Comparison of ENCODE assay signal across 17 cellular contexts in the genomic region with DNA sequence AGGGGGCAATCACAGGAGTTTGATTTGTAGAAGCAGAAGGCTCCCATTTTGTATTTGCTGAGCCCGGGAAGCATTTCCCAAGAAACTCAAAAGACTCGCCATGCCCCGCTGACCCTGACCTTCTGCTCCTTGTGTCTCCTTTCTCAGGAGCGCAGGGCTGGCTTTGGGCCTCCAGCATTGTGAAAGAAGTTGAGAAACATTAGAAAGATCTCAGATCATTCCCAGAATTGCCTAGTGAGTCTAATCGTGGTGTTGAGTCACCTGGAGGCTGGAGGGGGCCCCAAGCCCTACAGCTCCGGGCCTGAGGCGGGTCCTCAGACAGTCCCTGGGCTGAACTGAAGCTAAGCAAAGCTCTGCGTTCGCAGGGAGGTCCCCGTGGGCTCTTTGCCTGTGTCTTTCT. TPM values are rescaled to one million over a fixed set of nuclear protein-coding genes. Genes with fewer than 3 reads are reported as not detected.
DNase-seq lines count a peak whose midpoint lies in the region; ATAC-seq and TF ChIP-seq lines count a peak whose summit lies in the region.
"Had no signal": no experiment of that assay in that cellular context is flagged by ENCODE, and none has a peak within 500 bp of the region (broad histone marks: within the 10 kb centered on the region; RNA-seq: fewer than 3 reads in every experiment).

No MANE protein-coding gene starts in this region.

- ATAC-seq in sciatic nerve (peak; percentile 85), GM21723 (IDR thresholded peaks at IDR 0.05; ENCODE audit: unreplicated experiment) (no peak), HG03520 (IDR thresholded peaks at IDR 0.05; ENCODE audit: unreplicated experiment) (no peak)

- 0 out of 2 replicates have a peak, but pooled peaks cover 5% of the 10 kb centered on the region for H3K27me3 ChIP-seq in GM23248 (replicated peaks; ENCODE audit: insufficient read depth)
- H3K27me3 ChIP-seq in adipocyte (replicated peaks; ENCODE audit: control insufficient read depth, insufficient read depth, low read length) = no peaks in the 10 kb centered on the region
- H3K27me3 ChIP-seq in hepatocyte = no peaks in the 10 kb centered on the region
- H3K27me3 ChIP-seq in colonic mucosa = no peaks in the 10 kb centered on the region
- H3K27me3 ChIP-seq: BLaER1 treated with 17β-estradiol and CSF1 and Interleukin-3, amounts not matched to agents 10 nM and 100 nM; testis had no signal

- H3K9ac ChIP-seq in GM23248 (no peak overlapping the region), adipocyte (ENCODE audit: low read length) (peak overlapping the region; percentile 66), colonic mucosa (ENCODE audit: low read depth in 2 of 2, low read length in 2 of 2) (no peak overlapping the region)
- H3K9ac ChIP-seq: BLaER1 treated with 17β-estradiol and CSF1 and Interleukin-3, amounts not matched to agents 10 nM and 100 nM had no signal

- H3K27ac ChIP-seq in GM23248 = no peak overlapping the region
- H3K27ac ChIP-seq in hepatocyte = peak overlapping the region; percentile 77
- H3K27ac ChIP-seq in OCI-LY7 (ENCODE audit: low read depth, low read length, poor library complexity, severe bottlenecking) = no peak overlapping the region
- H3K27ac ChIP-seq in colonic mucosa = no peak overlapping the region
- H3K27ac ChIP-seq: BLaER1 treated with 17β-estradiol and CSF1 and Interleukin-3, amounts not matched to agents 10 nM and 100 nM; testis had no signal

- no peaks in the 10 kb centered on the region for H3K9me3 ChIP-seq in GM23248 (ENCODE audit: low read depth)
- H3K9me3 ChIP-seq in adipocyte (ENCODE audit: control insufficient read depth, low read length) = peaks cover 13% of the 10 kb centered on the region
- H3K9me3 ChIP-seq in hepatocyte (ENCODE audit: low read depth) = no peaks in the 10 kb centered on the region
- H3K9me3 ChIP-seq in OCI-LY7 (ENCODE audit: low read length) = no peaks in the 10 kb centered on the region
- H3K9me3 ChIP-seq in colonic mucosa = no peaks in the 10 kb centered on the region
- H3K9me3 ChIP-seq: testis had no signal

- CTCF ChIA-PET in OCI-LY7 (lab: Charles Lee; ENCODE audit: unreplicated experiment) = no interaction called here

- no peak overlapping the region for H2AFZ ChIP-seq in GM23248
- no peak overlapping the region for H2AFZ ChIP-seq in hepatocyte
- H2AFZ ChIP-seq in OCI-LY7 (ENCODE audit: low read length) = no peak overlapping the region

- in situ Hi-C loops in GM23248 (cut with MboI) = loop anchor here (25.0 kb wide), 1 partner anchor 208 kb away; no protein-coding TSS in a partner anchor

- no peak overlapping the region for H3K4me2 ChIP-seq in GM23248 (ENCODE audit: unreplicated experiment)
- H3K4me2 ChIP-seq in hepatocyte = no peak overlapping the region
- H3K4me2 ChIP-seq in OCI-LY7 (ENCODE audit: low read length) = no peak overlapping the region
- H3K4me2 ChIP-seq: BLaER1 treated with 17β-estradiol and CSF1 and Interleukin-3, amounts not matched to agents 10 nM and 100 nM had no signal

- POLR2A ChIA-PET in OCI-LY7 (lab: Charles Lee) = no interaction called here

- intact Hi-C loops in sciatic nerve (cut with DNase I) = no loop called here
- intact Hi-C loops in OCI-LY7 (cut with micrococcal nuclease; ENCODE audit: unreplicated experiment) = loop anchor here (2.0 kb wide), 1 partner anchor 207 kb away; no protein-coding TSS in a partner anchor
- intact Hi-C loops in colonic mucosa (cut with DNase I) = no loop called here

- H3K4me1 ChIP-seq in GM23248 (ENCODE audit: insufficient read depth) = no peaks in the 10 kb centered on the region; the same call in 1 of the 2 replicates
- H3K4me1 ChIP-seq in adipocyte (ENCODE audit: control insufficient read depth, insufficient read depth, low read length) = peaks cover 26% of the 10 kb centered on the region
- H3K4me1 ChIP-seq in hepatocyte (ENCODE audit: insufficient read depth) = peaks cover 3% of the 10 kb centered on the region
- H3K4me1 ChIP-seq in OCI-LY7 (ENCODE audit: insufficient read depth, low read length, poor library complexity, severe bottlenecking) = peaks cover 4% of the 10 kb centered on the region
- no peaks in the 10 kb centered on the region for H3K4me1 ChIP-seq in colonic mucosa
- H3K4me1 ChIP-seq: testis had no signal

- no peaks in the 10 kb centered on the region for H4K20me1 ChIP-seq in GM23248 (ENCODE audit: insufficient read depth)
- H4K20me1 ChIP-seq in hepatocyte (ENCODE audit: insufficient read depth, poor library complexity, severe bottlenecking) = no peaks in the 10 kb centered on the region
- H4K20me1 ChIP-seq in OCI-LY7 (ENCODE audit: insufficient read depth, low read length) = no peaks in the 10 kb centered on the region
- H4K20me1 ChIP-seq: BLaER1 treated with 17β-estradiol and CSF1 and Interleukin-3, amounts not matched to agents 10 nM and 100 nM had no signal

- BruUV-seq in OCI-LY7 (replicated peaks; lab: Mats Ljungman, UMichigan) = no TSS peak

- H3K36me3 ChIP-seq in GM23248 (ENCODE audit: low read depth) (no peaks in the 10 kb centered on the region), adipocyte (ENCODE audit: control insufficient read depth, insufficient read depth, low read length, severe bottlenecking) (no peaks in the 10 kb centered on the region), hepatocyte (replicated peaks; ENCODE audit: insufficient read depth, low read depth) (no peaks in the 10 kb centered on the region), OCI-LY7 (ENCODE audit: insufficient read depth, low read length) (no peaks in the 10 kb centered on the region), colonic mucosa (no peaks in the 10 kb centered on the region)
- H3K36me3 ChIP-seq: BLaER1 treated with 17β-estradiol and CSF1 and Interleukin-3, amounts not matched to agents 10 nM and 100 nM had no signal

- H3F3A ChIP-seq in GM23248 (ENCODE audit: insufficient read depth) = no peaks in the 10 kb centered on the region

- no peaks in the 10 kb centered on the region for H3K79me2 ChIP-seq in GM23248 (ENCODE audit: insufficient read depth)
- no peaks in the 10 kb centered on the region for H3K79me2 ChIP-seq in hepatocyte
- no peaks in the 10 kb centered on the region for H3K79me2 ChIP-seq in OCI-LY7 (ENCODE audit: insufficient read depth, low read depth, low read length)

- TF ChIP-seq CTCF in hepatocyte (IDR thresholded peaks at IDR 0.05; ENCODE audit: poor library complexity) (no peak), OCI-LY7 (conservative IDR thresholded peaks at IDR 0.05; ENCODE audit: low read length) (no peak), colonic mucosa (IDR thresholded peaks at IDR 0.05) (no peak)

- peak; percentile 83 for DNase-seq in GM23248
- DNase-seq in adipocyte (ENCODE audit: low read depth) = peak; percentile 78
- DNase-seq in hepatocyte (ENCODE audit: low spot score) = peak; percentile 77
- DNase-seq in sciatic nerve (ENCODE audit: low spot score) = peak; percentile 73
- no peak for DNase-seq in OCI-LY7 (ENCODE audit: low spot score)
- DNase-seq in colonic mucosa = no peak
- DNase-seq: activated CD4-positive, alpha-beta T cell treated with anti-CD3 and anti-CD28 coated beads for 1 hour; DMS79 treated with DMSO at 0.1 percent for 48 hours; head of caudate nucleus; KG1; NCI-H1436; NCI-H2227 treated with DMSO at 0.1 percent for 48 hours; SIG-M5; testis had no signal

- H3K9me2 ChIP-seq in GM23248 (ENCODE audit: insufficient read depth) (no peaks in the 10 kb centered on the region), hepatocyte (replicated peaks; ENCODE audit: insufficient read depth) (no peaks in the 10 kb centered on the region), OCI-LY7 (ENCODE audit: insufficient read depth, low read length) (no peaks in the 10 kb centered on the region)

- 76 to 78% methylated on average over 10 of the region's 10 CpGs for WGBS in GM23248 (ENCODE audit: low coverage in 1 of 2, low lambda C conversion rate in 2 of 2, missing lambda C conversion rate in 2 of 2), 2 experiments
- WGBS in hepatocyte (ENCODE audit: low lambda C conversion rate, missing lambda C conversion rate) = 75% methylated on average over 10 of the region's 10 CpGs

- H3K4me3 ChIP-seq in GM23248 = no peak overlapping the region
- H3K4me3 ChIP-seq in adipocyte (ENCODE audit: low read length) = no peak overlapping the region
- H3K4me3 ChIP-seq in hepatocyte = no peak overlapping the region
- no peak overlapping the region for H3K4me3 ChIP-seq in OCI-LY7 (ENCODE audit: low read depth, low read length, poor library complexity, severe bottlenecking)
- H3K4me3 ChIP-seq in colonic mucosa = no peak overlapping the region
- H3K4me3 ChIP-seq: BLaER1 treated with 17β-estradiol and CSF1 and Interleukin-3, amounts not matched to agents 10 nM and 100 nM; testis had no signal

RNA-seq across cellular contexts. Expression of gene PIGZ, which starts 10.9 kb away (rescaled TPM):
- 3.9 and 5.7 TPM in 2 replicates for total RNA-seq in GM23248 (2014; rRNA removed; shearing (Covaris generic))
- 7.6 and 9.6 TPM in 2 replicates for polyA plus RNA-seq in GM23248 (2016; fragmentation: Nextera tagmentation; extraction: Ambion mirVana)
- total RNA-seq in hepatocyte = 11.1 and 18.0 TPM in 2 replicates
- 24.2 and 32.6 TPM in 2 replicates for polyA plus RNA-seq in hepatocyte
- 5.4 TPM for total RNA-seq in sciatic nerve
- not detected in 2 replicates for total RNA-seq in OCI-LY7 (2014; rRNA removed; shearing (Covaris generic))
- 0.42 TPM in 1 of 2 replicates, not detected in the other for total RNA-seq in OCI-LY7 (2022)
- 100 to 1,000 TPM in 1 of 2 donors, 10 to 100 TPM in 1; 63.7 to 126 TPM for total RNA-seq in colonic mucosa

RNA-seq across cellular contexts. Expression of gene NCBP2, which starts 37.2 kb away (rescaled TPM):
- 75.3 and 81.9 TPM in 2 replicates for total RNA-seq in GM23248 (2014; rRNA removed; shearing (Covaris generic))
- polyA plus RNA-seq in GM23248 (2016; fragmentation: Nextera tagmentation; extraction: Ambion mirVana) (107 TPM in 2 replicates), hepatocyte (94.5 and 101 TPM in 2 replicates)
- total RNA-seq in hepatocyte (60.2 and 78.3 TPM in 2 replicates), sciatic nerve (39.9 TPM), OCI-LY7 (2022) (70.4 and 73.6 TPM in 2 replicates), colonic mucosa (10 to 100 TPM; 61.8 to 92.8 TPM)
- 46.4 and 66.7 TPM in 2 replicates for total RNA-seq in OCI-LY7 (2014; rRNA removed; shearing (Covaris generic))

RNA-seq across cellular contexts. Expression of gene MELTF, which starts 50.1 kb away (rescaled TPM):
- 0.86 and 0.89 TPM in 2 replicates for total RNA-seq in GM23248 (2014; rRNA removed; shearing (Covaris generic))
- polyA plus RNA-seq in GM23248 (2016; fragmentation: Nextera tagmentation; extraction: Ambion mirVana) = 0.94 and 1.1 TPM in 2 replicates
- 44.3 and 74.0 TPM in 2 replicates for total RNA-seq in hepatocyte
- 121 and 137 TPM in 2 replicates for polyA plus RNA-seq in hepatocyte
- 5.3 TPM for total RNA-seq in sciatic nerve
- total RNA-seq in OCI-LY7 (2014; rRNA removed; shearing (Covaris generic)) = 7.4 and 9.6 TPM in 2 replicates
- total RNA-seq in OCI-LY7 (2022) = 13.8 and 14.6 TPM in 2 replicates
- total RNA-seq in colonic mucosa = 10 to 100 TPM; 15.7 to 31.2 TPM

Comparison
In these comparisons a context has a peak if more than half of its experiments do, and no peak if none do; other contexts are left out.
1. DNase-seq: peak in GM23248 (single experiment), adipocyte (single experiment), hepatocyte (single experiment) and sciatic nerve (single experiment); none in OCI-LY7 (single experiment) and colonic mucosa (single experiment).